ENCODE assay signal across 1 cellular context in the genomic region with DNA sequence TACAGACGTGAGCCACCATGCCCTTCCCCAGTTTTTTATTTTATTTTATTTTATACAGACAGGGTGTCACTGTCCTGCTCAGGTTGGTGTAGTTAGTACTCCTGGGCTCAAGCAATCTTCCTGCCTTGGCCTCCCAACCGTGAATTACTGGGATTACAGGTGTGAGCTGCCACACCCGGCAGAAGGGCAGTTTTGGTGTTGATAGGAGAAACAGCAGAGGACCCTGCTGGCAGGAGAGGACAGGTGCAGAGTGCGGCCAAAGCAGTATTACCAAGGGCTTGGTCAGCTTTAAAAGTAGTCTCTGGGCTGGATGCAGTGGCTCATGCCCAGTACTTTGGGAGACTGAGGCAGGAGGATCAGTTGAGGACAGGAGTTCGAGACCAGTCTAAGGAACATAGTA.
TF ChIP-seq lines count a peak whose summit lies in the region.

No MANE protein-coding gene starts in this region.

TF ChIP-seq in WTC11, 78 proteins besides CTCF, POLR2A, EP300 and RAD21 (continued from another document):
- TF ChIP-seq, protein P1, sequence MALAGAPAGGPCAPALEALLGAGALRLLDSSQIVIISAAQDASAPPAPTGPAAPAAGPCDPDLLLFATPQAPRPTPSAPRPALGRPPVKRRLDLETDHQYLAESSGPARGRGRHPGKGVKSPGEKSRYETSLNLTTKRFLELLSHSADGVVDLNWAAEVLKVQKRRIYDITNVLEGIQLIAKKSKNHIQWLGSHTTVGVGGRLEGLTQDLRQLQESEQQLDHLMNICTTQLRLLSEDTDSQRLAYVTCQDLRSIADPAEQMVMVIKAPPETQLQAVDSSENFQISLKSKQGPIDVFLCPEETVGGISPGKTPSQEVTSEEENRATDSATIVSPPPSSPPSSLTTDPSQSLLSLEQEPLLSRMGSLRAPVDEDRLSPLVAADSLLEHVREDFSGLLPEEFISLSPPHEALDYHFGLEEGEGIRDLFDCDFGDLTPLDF (CRISPR knock-in tag; IDR thresholded peaks at IDR 0.05) = no peak
- no peak for TF ChIP-seq ZNF671 (CRISPR knock-in tag; IDR thresholded peaks at IDR 0.05)
- TF ChIP-seq NFE2L1 (CRISPR knock-in tag; IDR thresholded peaks at IDR 0.05) = no peak
- TF ChIP-seq, protein P2, sequence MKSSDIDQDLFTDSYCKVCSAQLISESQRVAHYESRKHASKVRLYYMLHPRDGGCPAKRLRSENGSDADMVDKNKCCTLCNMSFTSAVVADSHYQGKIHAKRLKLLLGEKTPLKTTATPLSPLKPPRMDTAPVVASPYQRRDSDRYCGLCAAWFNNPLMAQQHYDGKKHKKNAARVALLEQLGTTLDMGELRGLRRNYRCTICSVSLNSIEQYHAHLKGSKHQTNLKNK (CRISPR knock-in tag; IDR thresholded peaks at IDR 0.05) = no peak
- TF ChIP-seq FOXJ3 (CRISPR knock-in tag; IDR thresholded peaks at IDR 0.05; ENCODE audit: borderline replicate concordance) = no peak
- TF ChIP-seq, protein P3, sequence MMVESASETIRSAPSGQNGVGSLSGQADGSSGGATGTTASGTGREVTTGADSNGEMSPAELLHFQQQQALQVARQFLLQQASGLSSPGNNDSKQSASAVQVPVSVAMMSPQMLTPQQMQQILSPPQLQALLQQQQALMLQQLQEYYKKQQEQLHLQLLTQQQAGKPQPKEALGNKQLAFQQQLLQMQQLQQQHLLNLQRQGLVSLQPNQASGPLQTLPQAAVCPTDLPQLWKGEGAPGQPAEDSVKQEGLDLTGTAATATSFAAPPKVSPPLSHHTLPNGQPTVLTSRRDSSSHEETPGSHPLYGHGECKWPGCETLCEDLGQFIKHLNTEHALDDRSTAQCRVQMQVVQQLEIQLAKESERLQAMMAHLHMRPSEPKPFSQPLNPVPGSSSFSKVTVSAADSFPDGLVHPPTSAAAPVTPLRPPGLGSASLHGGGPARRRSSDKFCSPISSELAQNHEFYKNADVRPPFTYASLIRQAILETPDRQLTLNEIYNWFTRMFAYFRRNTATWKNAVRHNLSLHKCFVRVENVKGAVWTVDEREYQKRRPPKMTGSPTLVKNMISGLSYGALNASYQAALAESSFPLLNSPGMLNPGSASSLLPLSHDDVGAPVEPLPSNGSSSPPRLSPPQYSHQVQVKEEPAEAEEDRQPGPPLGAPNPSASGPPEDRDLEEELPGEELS (CRISPR knock-in tag; IDR thresholded peaks at IDR 0.05) = no peak
- TF ChIP-seq, protein P4, sequence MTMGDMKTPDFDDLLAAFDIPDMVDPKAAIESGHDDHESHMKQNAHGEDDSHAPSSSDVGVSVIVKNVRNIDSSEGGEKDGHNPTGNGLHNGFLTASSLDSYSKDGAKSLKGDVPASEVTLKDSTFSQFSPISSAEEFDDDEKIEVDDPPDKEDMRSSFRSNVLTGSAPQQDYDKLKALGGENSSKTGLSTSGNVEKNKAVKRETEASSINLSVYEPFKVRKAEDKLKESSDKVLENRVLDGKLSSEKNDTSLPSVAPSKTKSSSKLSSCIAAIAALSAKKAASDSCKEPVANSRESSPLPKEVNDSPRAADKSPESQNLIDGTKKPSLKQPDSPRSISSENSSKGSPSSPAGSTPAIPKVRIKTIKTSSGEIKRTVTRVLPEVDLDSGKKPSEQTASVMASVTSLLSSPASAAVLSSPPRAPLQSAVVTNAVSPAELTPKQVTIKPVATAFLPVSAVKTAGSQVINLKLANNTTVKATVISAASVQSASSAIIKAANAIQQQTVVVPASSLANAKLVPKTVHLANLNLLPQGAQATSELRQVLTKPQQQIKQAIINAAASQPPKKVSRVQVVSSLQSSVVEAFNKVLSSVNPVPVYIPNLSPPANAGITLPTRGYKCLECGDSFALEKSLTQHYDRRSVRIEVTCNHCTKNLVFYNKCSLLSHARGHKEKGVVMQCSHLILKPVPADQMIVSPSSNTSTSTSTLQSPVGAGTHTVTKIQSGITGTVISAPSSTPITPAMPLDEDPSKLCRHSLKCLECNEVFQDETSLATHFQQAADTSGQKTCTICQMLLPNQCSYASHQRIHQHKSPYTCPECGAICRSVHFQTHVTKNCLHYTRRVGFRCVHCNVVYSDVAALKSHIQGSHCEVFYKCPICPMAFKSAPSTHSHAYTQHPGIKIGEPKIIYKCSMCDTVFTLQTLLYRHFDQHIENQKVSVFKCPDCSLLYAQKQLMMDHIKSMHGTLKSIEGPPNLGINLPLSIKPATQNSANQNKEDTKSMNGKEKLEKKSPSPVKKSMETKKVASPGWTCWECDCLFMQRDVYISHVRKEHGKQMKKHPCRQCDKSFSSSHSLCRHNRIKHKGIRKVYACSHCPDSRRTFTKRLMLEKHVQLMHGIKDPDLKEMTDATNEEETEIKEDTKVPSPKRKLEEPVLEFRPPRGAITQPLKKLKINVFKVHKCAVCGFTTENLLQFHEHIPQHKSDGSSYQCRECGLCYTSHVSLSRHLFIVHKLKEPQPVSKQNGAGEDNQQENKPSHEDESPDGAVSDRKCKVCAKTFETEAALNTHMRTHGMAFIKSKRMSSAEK (CRISPR knock-in tag; IDR thresholded peaks at IDR 0.05; ENCODE audit: borderline replicate concordance) = no peak
- TF ChIP-seq, protein P5, sequence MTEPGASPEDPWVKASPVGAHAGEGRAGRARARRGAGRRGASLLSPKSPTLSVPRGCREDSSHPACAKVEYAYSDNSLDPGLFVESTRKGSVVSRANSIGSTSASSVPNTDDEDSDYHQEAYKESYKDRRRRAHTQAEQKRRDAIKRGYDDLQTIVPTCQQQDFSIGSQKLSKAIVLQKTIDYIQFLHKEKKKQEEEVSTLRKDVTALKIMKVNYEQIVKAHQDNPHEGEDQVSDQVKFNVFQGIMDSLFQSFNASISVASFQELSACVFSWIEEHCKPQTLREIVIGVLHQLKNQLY (CRISPR knock-in tag; IDR thresholded peaks at IDR 0.05) = no peak
- TF ChIP-seq, protein P6, sequence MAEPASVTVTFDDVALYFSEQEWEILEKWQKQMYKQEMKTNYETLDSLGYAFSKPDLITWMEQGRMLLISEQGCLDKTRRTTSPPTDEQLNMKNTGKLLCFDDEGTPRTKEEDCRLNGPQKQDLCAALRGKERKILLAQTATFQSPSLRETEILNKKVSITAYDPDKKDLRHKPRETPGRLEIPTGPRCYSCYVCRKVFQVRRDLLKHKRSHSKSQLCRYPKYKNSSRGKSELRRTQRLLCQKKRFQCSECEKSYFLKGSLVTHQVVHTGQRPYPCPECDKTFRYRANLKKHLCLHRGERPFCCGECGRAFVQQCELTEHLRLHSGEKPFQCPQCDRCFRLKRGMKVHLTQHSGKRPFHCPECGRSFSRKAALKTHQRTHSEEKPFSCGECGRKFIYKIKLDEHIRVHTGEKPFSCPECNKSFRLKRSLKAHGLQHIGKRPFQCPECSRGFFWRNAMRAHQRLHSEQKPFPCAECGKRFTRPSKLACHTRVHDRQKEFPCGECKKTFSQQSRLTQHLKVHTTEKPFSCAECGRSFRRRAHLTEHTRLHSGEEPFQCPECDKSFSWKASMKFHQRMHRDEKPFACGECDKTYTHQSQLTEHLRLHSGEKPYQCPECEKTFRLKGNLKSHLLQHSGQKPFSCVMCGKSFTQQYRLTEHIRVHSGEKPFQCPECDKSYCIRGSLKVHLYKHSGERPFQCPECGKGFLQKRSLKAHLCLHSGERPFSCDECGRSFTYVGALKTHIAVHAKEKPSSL (CRISPR knock-in tag; conservative IDR thresholded peaks at IDR 0.05) = no peak
- TF ChIP-seq ZNF423 (CRISPR knock-in tag; IDR thresholded peaks at IDR 0.05) = no peak
- no peak for TF ChIP-seq GRHL2 (CRISPR knock-in tag; IDR thresholded peaks at IDR 0.05; ENCODE audit: insufficient replicate concordance, severe bottlenecking)
